24 cellular contexts compared by ENCODE assay signal in genomic region chr14:51575225-51576111, GRCh38.
DNase-seq lines count a peak whose midpoint lies in the region; ATAC-seq, FAIRE-seq and TF ChIP-seq lines count a peak whose summit lies in the region.
"Had no signal": no experiment of that assay in that cellular context is flagged by ENCODE, and none has a peak within 500 bp of the region (broad histone marks: within the 10 kb centered on the region; RNA-seq: fewer than 3 reads in every experiment).

No MANE protein-coding gene starts in this region.

- FAIRE-seq in astrocyte (lab: Jason Lieb, UNC): no peak

- DNase-seq in AG20443 (ENCODE audit: low spot score) (peak; percentile 35), GM23338 (ENCODE audit: low spot score) (peak; percentile 22), astrocyte (ENCODE audit: low read depth) (no peak), islet precursor cell (peak; percentile 79)
- no peak for DNase-seq in activated naive CD8-positive, alpha-beta T cell treated with anti-CD3 and anti-CD28 coated beads, Interleukin-2, amount 50 U/mL, for 24 hours
- DNase-seq: activated B cell treated with CpG ODN at 0.5 μM for 24 hours; activated CD4-positive, alpha-beta memory T cell treated with anti-CD3 and anti-CD28 coated beads for 36 hours; activated gamma-delta T cell; caudate nucleus; CD4-positive, CD25-positive, alpha-beta regulatory T cell; DMS153; immature natural killer cell; NCI-H1105; NCI-H2029; NCI-H510A; psoas muscle; RPMI8226; stimulated activated CD4-positive, alpha-beta T cell treated with anti-CD3 and anti-CD28 coated beads, Interleukin-2, amount 100 ng/mL, for 48 hours; stimulated activated naive CD4-positive, alpha-beta T cell had no signal

- H3K36me3 Mint-ChIP-seq in GM23338 (ENCODE audit: low read depth) (no peaks in the 10 kb centered on the region), astrocyte (ENCODE audit: low read depth, unreplicated experiment) (peaks cover 9% of the 10 kb centered on the region)
- no peaks in the 10 kb centered on the region for H3K36me3 Mint-ChIP-seq in activated naive CD8-positive, alpha-beta T cell treated with anti-CD3 and anti-CD28 coated beads, Interleukin-2, amount 50 U/mL, for 24 hours (ENCODE audit: low read depth)
- H3K36me3 Mint-ChIP-seq: activated CD4-positive, alpha-beta memory T cell treated with anti-CD3 and anti-CD28 coated beads for 36 hours; CD4-positive, CD25-positive, alpha-beta regulatory T cell had no signal

- H3K4me1 ChIP-seq in GM23338 (ENCODE audit: insufficient read depth): peaks cover 10% of the 10 kb centered on the region
- H3K4me1 ChIP-seq in astrocyte (ENCODE audit: insufficient read depth, low read length): peaks cover 23% of the 10 kb centered on the region
- H3K4me1 ChIP-seq: psoas muscle had no signal

- H3K36me3 ChIP-seq in GM23338 (ENCODE audit: insufficient read depth) (no peaks in the 10 kb centered on the region), astrocyte (ENCODE audit: insufficient read depth, low read length) (no peaks in the 10 kb centered on the region)
- H3K36me3 ChIP-seq: neutrophil, thoracic aorta had no signal

- H3K9me2 ChIP-seq in GM23338 (ENCODE audit: insufficient read depth): peaks cover 8% of the 10 kb centered on the region; the same call in 1 of the 2 replicates

- H3K27ac Mint-ChIP-seq in GM23338 (no peak overlapping the region; the same call in 1 of the 2 replicates), astrocyte (ENCODE audit: unreplicated experiment) (peak overlapping the region; percentile 92)
- no peak overlapping the region for H3K27ac Mint-ChIP-seq in activated naive CD8-positive, alpha-beta T cell treated with anti-CD3 and anti-CD28 coated beads, Interleukin-2, amount 50 U/mL, for 24 hours
- H3K27ac Mint-ChIP-seq: activated B cell treated with CpG ODN at 0.5 μM for 24 hours; activated CD4-positive, alpha-beta memory T cell treated with anti-CD3 and anti-CD28 coated beads for 36 hours; immature natural killer cell had no signal

- H3K4me1 Mint-ChIP-seq in GM23338: peaks cover 15% of the 10 kb centered on the region
- peaks cover 50% of the 10 kb centered on the region for H3K4me1 Mint-ChIP-seq in astrocyte (ENCODE audit: low read depth, unreplicated experiment)
- no peaks in the 10 kb centered on the region for H3K4me1 Mint-ChIP-seq in activated naive CD8-positive, alpha-beta T cell treated with anti-CD3 and anti-CD28 coated beads, Interleukin-2, amount 50 U/mL, for 24 hours
- H3K4me1 Mint-ChIP-seq: activated B cell treated with CpG ODN at 0.5 μM for 24 hours had no signal

- H3K4me3 ChIP-seq in GM23338 (no peak overlapping the region), astrocyte (ENCODE audit: insufficient read depth, low read depth, low read length) (no peak overlapping the region)
- H3K4me3 ChIP-seq: psoas muscle, thoracic aorta had no signal

- H3K27me3 ChIP-seq in GM23338 (ENCODE audit: insufficient read depth) (no peaks in the 10 kb centered on the region), astrocyte (ENCODE audit: insufficient read depth, low read length) (no peaks in the 10 kb centered on the region)

- TF ChIP-seq CTCF in GM23338 (conservative IDR thresholded peaks at IDR 0.05; ENCODE audit: low read depth in 2 of 2): no peak
- no peak for TF ChIP-seq CTCF in astrocyte (IDR thresholded peaks at IDR 0.05; ENCODE audit: insufficient read depth, low read depth, low read length)

- H3K4me2 ChIP-seq in GM23338 (0 out of 2 replicates have a peak overlapping the region, but pooled peaks have one; percentile 5), astrocyte (ENCODE audit: low read length) (peak overlapping the region; percentile 56)

- peak overlapping the region; percentile 60; the same call in 1 of the 2 replicates for H2AFZ ChIP-seq in GM23338
- peak overlapping the region; percentile 60 for H2AFZ ChIP-seq in astrocyte (ENCODE audit: low read depth, low read length)

- H3K9me3 ChIP-seq in astrocyte (ENCODE audit: insufficient read depth, low read depth, low read length): no peaks in the 10 kb centered on the region
- H3K9me3 ChIP-seq: neutrophil, psoas muscle, thoracic aorta had no signal

- H3K79me2 ChIP-seq in GM23338 (replicated peaks; ENCODE audit: insufficient read depth): no peaks in the 10 kb centered on the region
- H3K79me2 ChIP-seq in astrocyte (ENCODE audit: insufficient read depth, low read length): no peaks in the 10 kb centered on the region

- H3K27ac ChIP-seq in GM23338 (ENCODE audit: low read depth) (no peak overlapping the region), astrocyte (ENCODE audit: low read depth, low read length) (peak overlapping the region; percentile 77)
- H3K27ac ChIP-seq: neutrophil, psoas muscle, thoracic aorta had no signal

- H3K27me3 Mint-ChIP-seq in GM23338 (ENCODE audit: insufficient read depth, low read depth, poor library complexity) (peaks cover 2% of the 10 kb centered on the region), astrocyte (ENCODE audit: low read depth, unreplicated experiment) (no peaks in the 10 kb centered on the region)
- peaks cover 16% of the 10 kb centered on the region for H3K27me3 Mint-ChIP-seq in activated naive CD8-positive, alpha-beta T cell treated with anti-CD3 and anti-CD28 coated beads, Interleukin-2, amount 50 U/mL, for 24 hours

- H3F3A ChIP-seq in GM23338 (replicated peaks; ENCODE audit: low read depth): no peaks in the 10 kb centered on the region

- no peak overlapping the region for H3K4me3 Mint-ChIP-seq in GM23338
- H3K4me3 Mint-ChIP-seq in astrocyte (ENCODE audit: unreplicated experiment): peak overlapping the region; percentile 18
- H3K4me3 Mint-ChIP-seq in activated naive CD8-positive, alpha-beta T cell treated with anti-CD3 and anti-CD28 coated beads, Interleukin-2, amount 50 U/mL, for 24 hours: no peak overlapping the region
- H3K4me3 Mint-ChIP-seq: activated B cell treated with CpG ODN at 0.5 μM for 24 hours; activated CD4-positive, alpha-beta memory T cell treated with anti-CD3 and anti-CD28 coated beads for 36 hours; immature natural killer cell had no signal

- H3K9me3 Mint-ChIP-seq in GM23338 (no peaks in the 10 kb centered on the region), astrocyte (ENCODE audit: unreplicated experiment) (no peaks in the 10 kb centered on the region)
- no peaks in the 10 kb centered on the region for H3K9me3 Mint-ChIP-seq in activated naive CD8-positive, alpha-beta T cell treated with anti-CD3 and anti-CD28 coated beads, Interleukin-2, amount 50 U/mL, for 24 hours
- H3K9me3 Mint-ChIP-seq: activated B cell treated with CpG ODN at 0.5 μM for 24 hours; activated CD4-positive, alpha-beta memory T cell treated with anti-CD3 and anti-CD28 coated beads for 36 hours; immature natural killer cell had no signal

- peak overlapping the region; percentile 41 for H3K9ac ChIP-seq in astrocyte (ENCODE audit: low read length)

- H4K20me1 ChIP-seq in GM23338 (replicated peaks; ENCODE audit: insufficient read depth) (no peaks in the 10 kb centered on the region), astrocyte (ENCODE audit: insufficient read depth, low read length) (no peaks in the 10 kb centered on the region)

- ATAC-seq in GM23338 (peak; percentile 66), GM19035 (IDR thresholded peaks at IDR 0.05; ENCODE audit: unreplicated experiment) (no peak), GM19351 (IDR thresholded peaks at IDR 0.05; ENCODE audit: unreplicated experiment) (no peak), HG03442 (IDR thresholded peaks at IDR 0.05; ENCODE audit: unreplicated experiment) (no peak)
- ATAC-seq in activated naive CD8-positive, alpha-beta T cell treated with anti-CD3 and anti-CD28 coated beads, Interleukin-2, amount 50 U/mL, for 24 hours: no peak
- ATAC-seq: psoas muscle had no signal

TF ChIP-seq in GM23338, 12 proteins besides CTCF, POLR2A, EP300 and RAD21:
- TF ChIP-seq ZNF114 (CRISPR knock-in tag; IDR thresholded peaks at IDR 0.05) (no peak), CREB1 (CRISPR knock-in tag; IDR thresholded peaks at IDR 0.05; ENCODE audit: low read depth) (no peak), JUNB (IDR thresholded peaks at IDR 0.05; ENCODE audit: unreplicated experiment) (no peak), STAT1 (IDR thresholded peaks at IDR 0.05; ENCODE audit: unreplicated experiment) (no peak), REST (IDR thresholded peaks at IDR 0.05; ENCODE audit: unreplicated experiment) (no peak), EZH2phosphoT487 (IDR thresholded peaks at IDR 0.05; ENCODE audit: unreplicated experiment) (no peak)

Comparison
In these comparisons a context has a peak if more than half of its experiments do, and no peak if none do; other contexts are left out.
1. DNase-seq: peak in AG20443 (single experiment), GM23338 (single experiment) and islet precursor cell (single experiment); none in astrocyte (single experiment) and activated naive CD8-positive, alpha-beta T cell treated with anti-CD3 and anti-CD28 coated beads, Interleukin-2, amount 50 U/mL, for 24 hours (single experiment).